In the genomic region with DNA sequence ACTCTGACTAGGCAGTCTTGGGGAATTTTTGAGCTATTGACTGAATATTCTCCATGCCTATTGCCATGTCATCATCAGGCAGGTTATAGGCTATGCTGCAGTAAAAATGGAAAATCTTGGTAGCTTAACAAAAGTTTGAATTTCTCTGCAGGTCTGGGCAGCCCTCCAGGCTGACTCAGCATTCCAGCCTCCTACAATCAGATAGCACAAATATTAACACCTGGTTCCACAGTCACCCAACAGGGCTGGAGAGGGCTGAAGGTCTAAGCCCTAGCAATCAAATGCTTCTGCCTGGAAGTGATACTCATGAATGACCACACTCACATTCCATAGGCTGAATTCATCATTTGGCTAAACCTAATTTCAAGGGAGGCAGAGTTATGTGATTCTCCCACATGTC, we compare ENCODE assay signal across 13 cellular contexts. TPM values are rescaled to one million over a fixed set of nuclear protein-coding genes. Genes with fewer than 3 reads are reported as not detected.
A peak's percentile ranks its signal among the peaks of the same experiment; 100 is the strongest.
DNase-seq lines count a peak whose midpoint lies in the region; ATAC-seq, FAIRE-seq and TF ChIP-seq lines count a peak whose summit lies in the region.
"Had no signal": no experiment of that assay in that cellular context is flagged by ENCODE, and none has a peak within 500 bp of the region (broad histone marks: within the 10 kb centered on the region; RNA-seq: fewer than 3 reads in every experiment).

No MANE protein-coding gene starts in this region.

- no TSS peak for BruUV-seq in HepG2 (replicated peaks; lab: Mats Ljungman, UMichigan)

- H3K9ac ChIP-seq in HepG2 (ENCODE audit: insufficient read depth, low read depth, low read length) = 0 out of 2 replicates have a peak overlapping the region, but pooled peaks have one; percentile 38

- ATAC-seq in A549 (peak; percentile 78 to 86), body of pancreas (peak; percentile 98), HepG2 (peak; percentile 74), GM18519 (IDR thresholded peaks at IDR 0.05; ENCODE audit: low FRiP score, unreplicated experiment) (no peak), left colon (no peak)
- ATAC-seq: activated T-helper 17 cell treated with anti-CD3 and anti-CD28 coated beads, Interleukin-2, amount 50 U/mL, for 72 hours; effector memory CD8-positive, alpha-beta T cell had no signal

- no peaks in the 10 kb centered on the region for H3K27me3 ChIP-seq in body of pancreas
- no peaks in the 10 kb centered on the region for H3K27me3 ChIP-seq in HepG2 (ENCODE audit: control insufficient read depth in 1 of 2, insufficient read depth in 2 of 2, low read length in 2 of 2)
- H3K27me3 ChIP-seq in testis = no peaks in the 10 kb centered on the region
- H3K27me3 ChIP-seq: tibial nerve had no signal

- TF ChIP-seq RAD21 in A549 (conservative IDR thresholded peaks at IDR 0.05 in 1 of 2, IDR thresholded peaks at IDR 0.05 in 1 of 2) (0 out of 5 replicates have a peak, but pooled peaks of 1 of the 2 experiments have one; percentile 4), HepG2 (CRISPR knock-in tag; IDR thresholded peaks at IDR 0.05) (no peak)

- peak overlapping the region; percentile 21; the same call in 1 of the 3 replicates for H3K4me3 ChIP-seq in A549
- no peak overlapping the region for H3K4me3 ChIP-seq in body of pancreas
- H3K4me3 ChIP-seq in HepG2 (replicated peaks in 1 of 3; ENCODE audit: insufficient read depth in 1 of 3, low read depth in 2 of 3, low read length in 3 of 3) = peak overlapping the region in 2 of 3 experiments; percentile 31 to 38; a peak in 2 of 6 replicates
- H3K4me3 ChIP-seq in testis = no peak overlapping the region
- H3K4me3 ChIP-seq: tibial nerve had no signal

- H3K9me3 ChIP-seq in A549 (peaks cover 6% of the 10 kb centered on the region; the same call in 2 of the 3 replicates), body of pancreas (no peaks in the 10 kb centered on the region), HepG2 (ENCODE audit: low read length) (no peaks in the 10 kb centered on the region), testis (no peaks in the 10 kb centered on the region)

- peak overlapping the region; percentile 89 to 95 for H3K27ac ChIP-seq in A549
- peak overlapping the region in 1 of 4 donors; percentile 6 for H3K27ac ChIP-seq in body of pancreas
- peak overlapping the region; percentile 50 for H3K27ac ChIP-seq in HepG2 (ENCODE audit: extremely low read length, insufficient read depth, low read length)
- no peak overlapping the region for H3K27ac ChIP-seq in testis
- H3K27ac ChIP-seq: tibial nerve had no signal

- no peak overlapping the region for H2AFZ ChIP-seq in HepG2 (ENCODE audit: low read length)

- intact Hi-C loops in body of pancreas (cut with DNase I) = no loop called here
- intact Hi-C loops in HepG2 (cut with micrococcal nuclease; ENCODE audit: unreplicated experiment) = loop anchor here (1.0 kb wide), 1 partner anchor 10 kb away; the partner anchor contains the start of gene PPP3CA
- intact Hi-C loops in testis (cut with DNase I; ENCODE audit: low total_unique reads) = no loop called here
- intact Hi-C loops in left colon (cut with DNase I, micrococcal nuclease) = no loop called here

- CTCF ChIA-PET in A549 (lab: Yijun Ruan, JAX) (no interaction called here), HepG2 (lab: Yijun Ruan, JAX; ENCODE audit: low intra/inter-chr PET ratio, low total read pairs) (no interaction called here)

- DNase-seq in A549 (ENCODE audit: low read depth in 1 of 2, low spot score in 1 of 2) = peak; percentile 28 to 78
- peak; percentile 94 for DNase-seq in HS-5 (ENCODE audit: low read depth)
- DNase-seq in body of pancreas = peak; percentile 67 to 80 (median 74)
- peak; percentile 67 for DNase-seq in HepG2 (ENCODE audit: low spot score)
- DNase-seq in testis = no peak
- DNase-seq in NCI-H187 treated with DMSO at 0.1 percent for 48 hours (lab: John Stamatoyannopoulos, UW) = no peak
- no peak for DNase-seq in left colon
- DNase-seq: effector memory CD8-positive, alpha-beta T cell; NCI-H2107; stimulated activated CD4-positive, alpha-beta T cell treated with anti-CD3 and anti-CD28 coated beads, Interleukin-2, amount 100 ng/mL, for 24 hours had no signal

- no peaks in the 10 kb centered on the region for H3K36me3 ChIP-seq in body of pancreas (replicated peaks in 1 of 2; ENCODE audit: insufficient read depth in 1 of 2, low read depth in 2 of 2)
- no peaks in the 10 kb centered on the region for H3K36me3 ChIP-seq in HepG2 (replicated peaks in 1 of 2; ENCODE audit: control insufficient read depth in 1 of 2, insufficient read depth in 2 of 2, low read length in 2 of 2)
- H3K36me3 ChIP-seq in testis (ENCODE audit: low read depth, missing control alignments) = no peaks in the 10 kb centered on the region
- H3K36me3 ChIP-seq: tibial nerve had no signal

- TF ChIP-seq POLR2A in A549 (IDR thresholded peaks at IDR 0.05; ENCODE audit: low read length) = no peak
- TF ChIP-seq POLR2A in body of pancreas (IDR thresholded peaks at IDR 0.05) = no peak
- no peak for TF ChIP-seq POLR2A in HepG2 (IDR thresholded peaks at IDR 0.05; ENCODE audit: insufficient read depth in 1 of 2, low read depth in 2 of 2, low read length in 2 of 2)
- no peak for TF ChIP-seq POLR2A in testis (IDR thresholded peaks at IDR 0.05)

- peak; percentile 51 for FAIRE-seq in A549 (lab: Jason Lieb, UNC)
- no peak for FAIRE-seq in HepG2 (lab: Jason Lieb, UNC)

- TF ChIP-seq EP300 in A549 (IDR thresholded peaks at IDR 0.05) (peak in 1 of 2 experiments; percentile 71; a peak in 3 of 5 replicates), HepG2 (IDR thresholded peaks at IDR 0.05; ENCODE audit: low read depth in 2 of 2, low read length in 2 of 2) (no peak), HepG2 (CRISPR knock-in tag; IDR thresholded peaks at IDR 0.05; ENCODE audit: borderline replicate concordance) (no peak)

- TF ChIP-seq CTCF in A549 (IDR thresholded peaks at IDR 0.05) = no peak
- no peak for TF ChIP-seq CTCF in body of pancreas (IDR thresholded peaks at IDR 0.05)
- no peak for TF ChIP-seq CTCF in HepG2 (CRISPR knock-in tag; IDR thresholded peaks at IDR 0.05)
- no peak for TF ChIP-seq CTCF in testis (IDR thresholded peaks at IDR 0.05)

- H3K4me2 ChIP-seq in A549 (peak overlapping the region; percentile 94), HepG2 (ENCODE audit: low read depth, low read length) (peak overlapping the region; percentile 80)

- POLR2A ChIA-PET in A549 (lab: Yijun Ruan, JAX) (interaction anchor here (1.6 kb wide), 1 partner anchor 10 kb away, joined by 12 read pairs; the partner anchor contains the start of gene PPP3CA), HepG2 (lab: Yijun Ruan, JAX) (interaction anchor here (2.5 kb wide), 1 partner anchor 10 kb away, joined by 17 read pairs; the partner anchor contains the start of gene PPP3CA)

- no peaks in the 10 kb centered on the region for H4K20me1 ChIP-seq in HepG2 (ENCODE audit: insufficient read depth, low read length)

- H3K4me1 ChIP-seq in A549 (peaks cover 32% of the 10 kb centered on the region), body of pancreas (peaks cover 15% of the 10 kb centered on the region), HepG2 (ENCODE audit: insufficient read depth, low read length) (peaks cover 32% of the 10 kb centered on the region), testis (no peaks in the 10 kb centered on the region)

- no peaks in the 10 kb centered on the region for H3K79me2 ChIP-seq in HepG2 (ENCODE audit: insufficient read depth, low read length)

- in situ Hi-C loops in HepG2 (cut with HindIII; ENCODE audit: extremely low pct_ligation_motif_present, low pct_unique_long_range_greater_than_20kb) = no loop called here

TF ChIP-seq in HepG2, 621 proteins besides CTCF, POLR2A, EP300 and RAD21 (continues in another document):
- TF ChIP-seq KDM1A (CRISPR knock-in tag; IDR thresholded peaks at IDR 0.05) (no peak), FOSL2 (CRISPR knock-in tag; IDR thresholded peaks at IDR 0.05) (peak; percentile 41), ZNF878 (CRISPR knock-in tag; IDR thresholded peaks at IDR 0.05) (0 out of 2 replicates have a peak, but pooled peaks have one; percentile 22), TEAD3 (CRISPR knock-in tag; optimal IDR thresholded peaks at IDR 0.05; ENCODE audit: borderline replicate concordance) (peak; percentile 43)

RNA-seq across cellular contexts. Expression of gene PPP3CA, which starts 9.6 kb away (rescaled TPM):
- polyA plus RNA-seq in A549 (2011; rRNA removed) (33.7 and 42.4 TPM in 2 replicates), A549 (2017; fragmentation: RNase III; extraction: RNeasy Plus Mini Kit Qiagen cat#74134 plus additional on column Dnase treatment) (19.5 to 25.8 TPM (median 21.4 TPM) in 3 replicates), HepG2 (2011; rRNA removed) (4.5 and 4.8 TPM in 2 replicates), testis (ENCODE audit: insufficient read depth, low read depth, low replicate concordance) (19.1 TPM)
- polyA plus RNA-seq in A549 (2012; cell fraction: cytosol; rRNA removed) = 7.4 and 9.1 TPM in 2 replicates
- polyA plus RNA-seq in A549 (2012; cell fraction: nucleus; rRNA removed) = 5.6 and 7.0 TPM in 2 replicates
- 36.3 and 46.9 TPM in 2 replicates for polyA minus RNA-seq in A549 (2011; rRNA and poly(A)+ RNA removed)
- total RNA-seq in body of pancreas (10 to 100 TPM; 13.7 to 20.8 TPM), HepG2 (2016; rRNA removed; fragmentation: Illumina TruSeq; extraction: Trizol) (13.2 and 18.0 TPM in 2 replicates), testis (10 to 100 TPM; 39.1 to 44.5 TPM), left colon (10 to 100 TPM; 38.0 to 59.5 TPM)
- 1.9 and 4.1 TPM in 2 replicates for total RNA-seq in HepG2 (2016; cell fraction: cytosol; rRNA removed; fragmentation: Illumina TruSeq; extraction: Trizol; ENCODE audit: low read depth)
- 11.4 and 19.0 TPM in 2 replicates for total RNA-seq in HepG2 (2016; cell fraction: insoluble cytoplasmic fraction; rRNA removed; fragmentation: Illumina TruSeq; extraction: Trizol)
- 4.8 and 5.0 TPM in 2 replicates for total RNA-seq in HepG2 (2016; cell fraction: membrane; rRNA removed; fragmentation: Illumina TruSeq; extraction: Trizol)
- 11.6 TPM in 2 replicates for total RNA-seq in HepG2 (2016; cell fraction: nucleus; rRNA removed; fragmentation: Illumina TruSeq; extraction: Trizol)
- 2.5 and 3.2 TPM in 2 replicates for polyA plus RNA-seq in HepG2 (2011; cell fraction: cytosol; rRNA removed)
- 2.5 and 2.8 TPM in 2 replicates for polyA plus RNA-seq in HepG2 (2011; cell fraction: nucleus; rRNA removed)
- 11.7 and 12.9 TPM in 2 replicates for polyA plus RNA-seq in HepG2 (2012)
- polyA plus RNA-seq in HepG2 (2016; cell fraction: cytosol; fragmentation: Illumina TruSeq; extraction: Trizol; ENCODE audit: low read depth) = 0.66 and 0.71 TPM in 2 replicates
- polyA plus RNA-seq in HepG2 (2016; cell fraction: insoluble cytoplasmic fraction; fragmentation: Illumina TruSeq; extraction: Trizol; ENCODE audit: low read depth) = 15.7 and 16.7 TPM in 2 replicates
- 3.2 and 3.3 TPM in 2 replicates for polyA plus RNA-seq in HepG2 (2016; cell fraction: membrane; fragmentation: Illumina TruSeq; extraction: Trizol; ENCODE audit: low read depth)
- polyA plus RNA-seq in HepG2 (2016; cell fraction: nucleus; fragmentation: Illumina TruSeq; extraction: Trizol; ENCODE audit: insufficient read depth, low read depth) = 10.5 and 11.0 TPM in 2 replicates
- polyA minus RNA-seq in HepG2 (2011; rRNA and poly(A)+ RNA removed; ENCODE audit: low replicate concordance) = 7.3 and 9.6 TPM in 2 replicates
- 13.9 and 14.4 TPM in 2 replicates for polyA minus RNA-seq in HepG2 (2011; cell fraction: cytosol; rRNA and poly(A)+ RNA removed)
- 22.3 and 32.1 TPM in 2 replicates for polyA minus RNA-seq in HepG2 (2011; cell fraction: nucleus; rRNA and poly(A)+ RNA removed)

Comparison
In these comparisons a context has a peak if more than half of its experiments do, and no peak if none do; other contexts are left out.
1. ATAC-seq: peak in A549 (2 of 2), body of pancreas (single experiment) and HepG2 (single experiment); none in GM18519 (single experiment) and left colon (single experiment).
2. DNase-seq: peak in A549 (2 of 2), HS-5 (single experiment), body of pancreas (4 of 4) and HepG2 (single experiment); none in testis (single experiment), NCI-H187 treated with DMSO at 0.1 percent for 48 hours (single experiment) and left colon (0 of 2).
3. H3K27ac ChIP-seq: peak in A549 (2 of 2) and HepG2 (single experiment); none in testis (0 of 2).
4. H3K4me3 ChIP-seq: peak in A549 (single experiment) and HepG2 (2 of 3); none in body of pancreas (0 of 2) and testis (0 of 2).
5. Of the 38 proteins assayed by ChIP-seq in both HepG2 and A549: peak only in HepG2: none; only in A549: JUNB and MAX; in both: FOSL2 and MAFK; in neither: 31; mixed calls (peak in some experiments, not most) for 3.